In genomic region chr3:51967384-51968174, GRCh38 we compare ENCODE assay signal across 8 cellular contexts. TPM values are rescaled to one million over a fixed set of nuclear protein-coding genes. Genes with fewer than 3 reads are reported as not detected.
DNase-seq lines count a peak whose midpoint lies in the region; ATAC-seq and TF ChIP-seq lines count a peak whose summit lies in the region.

PCBP4 (minus strand) TSS chr3:51967454; CDS start chr3:51961240, 6,214 bp downstream.

- TF ChIP-seq POLR2A in esophagus muscularis mucosa (IDR thresholded peaks at IDR 0.05; ENCODE audit: low read depth) (peak; percentile 51), tibial nerve (IDR thresholded peaks at IDR 0.05) (peak; percentile 10 to 75)

- H3K4me3 ChIP-seq in esophagus muscularis mucosa, result peak within 1 kb of the TSS; percentile 77 to 98 (median 95)
- peak within 1 kb of the TSS; percentile 74 to 81 for H3K4me3 ChIP-seq in mucosa of rectum (ENCODE audit: low read length in 2 of 2)
- peak within 1 kb of the TSS; percentile 62 to 99 (median 76) for H3K4me3 ChIP-seq in tibial nerve

- TF ChIP-seq EP300 in esophagus muscularis mucosa (IDR thresholded peaks at IDR 0.05) (no peak), tibial nerve (IDR thresholded peaks at IDR 0.05) (peak in 1 of 2 donors; percentile 69)

- peaks cover 46 to 73% (median 57%) of the 10 kb centered on the region in 4 donors for H3K4me1 ChIP-seq in esophagus muscularis mucosa
- H3K4me1 ChIP-seq in mucosa of rectum (ENCODE audit: control insufficient read depth in 2 of 2, insufficient read depth in 2 of 2, low read length in 2 of 2), result peaks cover 7 to 13% of the 10 kb centered on the region in 2 donors
- H3K4me1 ChIP-seq in tibial nerve, result peaks cover 0 to 69% (median 34%) of the 10 kb centered on the region in 4 donors

- peak within 1 kb of the TSS; percentile 71 to 77 for H3K9ac ChIP-seq in mucosa of rectum (ENCODE audit: low read depth in 1 of 2, low read length in 2 of 2)

- no peaks in the 10 kb centered on the region for H3K27me3 Mint-ChIP-seq in activated T-cell treated with anti-CD3 and anti-CD28 coated beads, Interleukin-2, amount 50 U/mL, for 24 hours

- no peaks in the 10 kb centered on the region for H3K9me3 Mint-ChIP-seq in activated T-cell treated with anti-CD3 and anti-CD28 coated beads, Interleukin-2, amount 50 U/mL, for 24 hours

- H3K9me3 ChIP-seq in esophagus muscularis mucosa, result no peaks in the 10 kb centered on the region
- no peaks in the 10 kb centered on the region for H3K9me3 ChIP-seq in mucosa of rectum (ENCODE audit: control insufficient read depth in 2 of 2, low read length in 2 of 2)
- no peaks in the 10 kb centered on the region for H3K9me3 ChIP-seq in tibial nerve

- WGBS in esophagus muscularis mucosa, result 0% methylated on average over 4 of the region's 91 CpGs
- WGBS in tibial nerve, 2 donors, result 1 to 2% methylated on average over 25 to 26 of the region's 91 CpGs

- H3K36me3 ChIP-seq in esophagus muscularis mucosa (peaks cover 0 to 8% (median 6%) of the 10 kb centered on the region in 4 donors), mucosa of rectum (ENCODE audit: control insufficient read depth in 2 of 2, insufficient read depth in 2 of 2, low read length in 2 of 2) (peaks cover 0 to 4% of the 10 kb centered on the region in 2 donors), tibial nerve (peaks cover 0 to 8% (median 0%) of the 10 kb centered on the region in 3 donors)

- H3K36me3 Mint-ChIP-seq in activated T-cell treated with anti-CD3 and anti-CD28 coated beads, Interleukin-2, amount 50 U/mL, for 24 hours (ENCODE audit: low read depth), result peaks cover 29% of the 10 kb centered on the region

- peak within 1 kb of the TSS; percentile 92 to 97 (median 97) for H3K27ac ChIP-seq in esophagus muscularis mucosa (replicated peaks in 1 of 4)
- peak within 1 kb of the TSS; percentile 64 to 77 for H3K27ac ChIP-seq in mucosa of rectum (ENCODE audit: low read depth in 2 of 2, low read length in 2 of 2)
- peak within 1 kb of the TSS; percentile 95 to 99 (median 96) for H3K27ac ChIP-seq in tibial nerve

- H3K4me1 Mint-ChIP-seq in activated T-cell treated with anti-CD3 and anti-CD28 coated beads, Interleukin-2, amount 50 U/mL, for 24 hours (ENCODE audit: low read depth), result peaks cover 36% of the 10 kb centered on the region

- peak; percentile 58 for ATAC-seq in GM19023 (IDR thresholded peaks at IDR 0.05; ENCODE audit: unreplicated experiment)

- peak within 1 kb of the TSS; percentile 78 for H3K4me3 Mint-ChIP-seq in activated T-cell treated with anti-CD3 and anti-CD28 coated beads, Interleukin-2, amount 50 U/mL, for 24 hours

- no peaks in the 10 kb centered on the region for H3K27me3 ChIP-seq in esophagus muscularis mucosa
- H3K27me3 ChIP-seq in mucosa of rectum (ENCODE audit: control insufficient read depth in 2 of 2, insufficient read depth in 2 of 2, low read length in 2 of 2), result no peaks in the 10 kb centered on the region
- no peaks in the 10 kb centered on the region for H3K27me3 ChIP-seq in tibial nerve

- no peak for TF ChIP-seq CTCF in esophagus muscularis mucosa (IDR thresholded peaks at IDR 0.05)
- TF ChIP-seq CTCF in tibial nerve (IDR thresholded peaks at IDR 0.05), result no peak

- intact Hi-C loops in esophagus muscularis mucosa (cut with DNase I), result no loop called here

- H3K27ac Mint-ChIP-seq in activated T-cell treated with anti-CD3 and anti-CD28 coated beads, Interleukin-2, amount 50 U/mL, for 24 hours, result peak within 1 kb of the TSS; percentile 68

- peak; percentile 90 for DNase-seq in AG20443 (ENCODE audit: low spot score)
- DNase-seq in Kasumi-1 (lab: John Stamatoyannopoulos, UW), result peak; percentile 40 to 42
- DNase-seq in activated T-cell treated with anti-CD3 and anti-CD28 coated beads, Interleukin-2, amount 50 U/mL, for 24 hours, result peak; percentile 70
- DNase-seq in esophagus muscularis mucosa (ENCODE audit: extremely low spot score), result no peak
- DNase-seq in tibial nerve (ENCODE audit: low spot score in 2 of 2), result peak; percentile 34 to 61
- DNase-seq in GM19240 (ENCODE audit: insufficient read length, low spot score), result no peak

RNA-seq across cellular contexts. Expression of gene PCBP4, which starts in this region (rescaled TPM):
- total RNA-seq in esophagus muscularis mucosa (100 to 1,000 TPM in 2 of 4 donors, 10 to 100 TPM in 2; 54.4 to 378 (median 139) TPM), tibial nerve (1,000 to 10,000 TPM in 2 of 4 donors, 100 to 1,000 TPM in 2; 838 to 1,216 (median 1,000) TPM)

Comparison
In these comparisons a context has a peak if more than half of its experiments do, and no peak if none do; other contexts are left out.
1. DNase-seq: peak in AG20443 (single experiment), Kasumi-1 (2 of 2), activated T-cell treated with anti-CD3 and anti-CD28 coated beads, Interleukin-2, amount 50 U/mL, for 24 hours (single experiment) and tibial nerve (2 of 2); none in esophagus muscularis mucosa (single experiment) and GM19240 (single experiment).
2. Peak in every context shown above with its lines, with median percentiles within 50 percentile points of each other: H3K27ac ChIP-seq and H3K4me3 ChIP-seq.